Comparison of ENCODE assay signal across 9 cellular contexts in the genomic region with DNA sequence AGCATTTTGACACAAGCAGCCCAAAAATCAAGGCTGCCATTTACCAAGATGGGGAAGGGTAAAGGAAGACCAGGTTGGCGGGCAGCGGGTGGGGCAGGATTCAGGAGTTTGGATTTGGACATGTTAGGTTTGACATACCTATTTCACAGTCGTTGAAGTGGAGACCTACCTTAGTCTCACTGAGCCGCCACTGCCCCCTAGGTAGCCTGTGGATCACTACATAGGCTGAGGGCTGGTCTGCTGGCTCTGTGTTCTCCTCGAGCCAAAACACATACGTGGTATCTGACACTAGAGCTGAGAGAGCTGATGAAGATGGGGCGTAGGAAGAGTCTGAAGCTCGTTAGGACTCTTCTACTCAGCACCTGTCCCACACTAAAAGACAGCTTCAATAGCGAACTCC.
DNase-seq lines count a peak whose midpoint lies in the region; ATAC-seq and TF ChIP-seq lines count a peak whose summit lies in the region.
"Had no signal": no experiment of that assay in that cellular context is flagged by ENCODE, and none has a peak within 500 bp of the region (broad histone marks: within the 10 kb centered on the region; RNA-seq: fewer than 3 reads in every experiment).

No MANE protein-coding gene starts in this region.

- H3K9ac ChIP-seq in OCI-LY1 (ENCODE audit: low read length) = no peak overlapping the region
- H3K9ac ChIP-seq in endodermal cell (ENCODE audit: extremely low read depth, low read length, poor library complexity, severe bottlenecking) = no peak overlapping the region

- no peaks in the 10 kb centered on the region for H3F3A ChIP-seq in OCI-LY1 (ENCODE audit: insufficient read depth, low read length)

- DNase-seq in activated CD8-positive, alpha-beta memory T cell treated with anti-CD3 and anti-CD28 coated beads, Interleukin-2, amount 10 ng/mL, durations not matched to agents 7 days and 5 days = peak; percentile 51
- DNase-seq in activated CD8-positive, alpha-beta memory T cell treated with anti-CD3 and anti-CD28 coated beads, Interleukin-2, amount 50 U/mL, for 4 hours = no peak
- DNase-seq in endodermal cell (peak; percentile 90), G401 (ENCODE audit: low spot score) (no peak), NCI-H1694 (lab: John Stamatoyannopoulos, UW) (no peak), NCI-H748 (lab: John Stamatoyannopoulos, UW; ENCODE audit: unreplicated experiment) (no peak)
- DNase-seq in stimulated activated effector memory CD8-positive, alpha-beta T cell treated with anti-CD3 and anti-CD28 coated beads, Interleukin-12 subunit alpha, Interleukin-12 subunit beta, amount 100 ng/mL, for 72 hours (ENCODE audit: low spot score in 2 of 2) = no peak
- DNase-seq: C1 segment of cervical spinal cord had no signal

- no peaks in the 10 kb centered on the region for H4K20me1 ChIP-seq in OCI-LY1 (ENCODE audit: insufficient read depth, low read length)

- H3K36me3 Mint-ChIP-seq in activated CD8-positive, alpha-beta memory T cell treated with anti-CD3 and anti-CD28 coated beads, Interleukin-2, amount 10 ng/mL, durations not matched to agents 7 days and 5 days = peaks cover 29% of the 10 kb centered on the region
- peaks cover 46% of the 10 kb centered on the region for H3K36me3 Mint-ChIP-seq in endodermal cell (ENCODE audit: low read depth)
- H3K36me3 Mint-ChIP-seq in stimulated activated effector memory CD8-positive, alpha-beta T cell treated with anti-CD3 and anti-CD28 coated beads, Interleukin-12 subunit alpha, Interleukin-12 subunit beta, amount 100 ng/mL, for 72 hours = peaks cover 81% of the 10 kb centered on the region

- peaks cover 18% of the 10 kb centered on the region for H3K4me1 Mint-ChIP-seq in activated CD8-positive, alpha-beta memory T cell treated with anti-CD3 and anti-CD28 coated beads, Interleukin-2, amount 10 ng/mL, durations not matched to agents 7 days and 5 days
- peaks cover 20% of the 10 kb centered on the region for H3K4me1 Mint-ChIP-seq in endodermal cell
- H3K4me1 Mint-ChIP-seq in stimulated activated effector memory CD8-positive, alpha-beta T cell treated with anti-CD3 and anti-CD28 coated beads, Interleukin-12 subunit alpha, Interleukin-12 subunit beta, amount 100 ng/mL, for 72 hours = no peaks in the 10 kb centered on the region

- H3K27me3 ChIP-seq in OCI-LY1 (ENCODE audit: insufficient read depth, low read length) (no peaks in the 10 kb centered on the region), endodermal cell (ENCODE audit: control insufficient read depth, insufficient read depth, low read length, poor library complexity, severe bottlenecking) (no peaks in the 10 kb centered on the region)

- WGBS in endodermal cell (ENCODE audit: insufficient coverage in 1 of 2, insufficient read length in 1 of 2), 2 experiments = 86 to 93% methylated on average over 9 of the region's 9 CpGs

- no peaks in the 10 kb centered on the region for H3K9me3 Mint-ChIP-seq in activated CD8-positive, alpha-beta memory T cell treated with anti-CD3 and anti-CD28 coated beads, Interleukin-2, amount 10 ng/mL, durations not matched to agents 7 days and 5 days (ENCODE audit: low read depth)
- no peaks in the 10 kb centered on the region for H3K9me3 Mint-ChIP-seq in endodermal cell
- no peaks in the 10 kb centered on the region for H3K9me3 Mint-ChIP-seq in stimulated activated effector memory CD8-positive, alpha-beta T cell treated with anti-CD3 and anti-CD28 coated beads, Interleukin-12 subunit alpha, Interleukin-12 subunit beta, amount 100 ng/mL, for 72 hours

- peak; percentile 70 for ATAC-seq in activated CD8-positive, alpha-beta memory T cell treated with anti-CD3 and anti-CD28 coated beads, Interleukin-2, amount 10 ng/mL, durations not matched to agents 7 days and 5 days
- peak; percentile 60 for ATAC-seq in stimulated activated effector memory CD8-positive, alpha-beta T cell treated with anti-CD3 and anti-CD28 coated beads, Interleukin-12 subunit alpha, Interleukin-12 subunit beta, amount 100 ng/mL, for 72 hours

- no peak overlapping the region for H2AFZ ChIP-seq in OCI-LY1 (ENCODE audit: low read length)

- H3K27ac ChIP-seq in OCI-LY1 (ENCODE audit: low read depth, low read length, poor library complexity, severe bottlenecking) = no peak overlapping the region
- H3K27ac ChIP-seq in endodermal cell (ENCODE audit: low read depth, low read length) = no peak overlapping the region

- H3K4me3 Mint-ChIP-seq in activated CD8-positive, alpha-beta memory T cell treated with anti-CD3 and anti-CD28 coated beads, Interleukin-2, amount 10 ng/mL, durations not matched to agents 7 days and 5 days = no peak overlapping the region
- H3K4me3 Mint-ChIP-seq in endodermal cell = no peak overlapping the region
- H3K4me3 Mint-ChIP-seq in stimulated activated effector memory CD8-positive, alpha-beta T cell treated with anti-CD3 and anti-CD28 coated beads, Interleukin-12 subunit alpha, Interleukin-12 subunit beta, amount 100 ng/mL, for 72 hours = no peak overlapping the region

- no peaks in the 10 kb centered on the region for H3K9me2 ChIP-seq in OCI-LY1 (ENCODE audit: low read depth, low read length)

- no peaks in the 10 kb centered on the region for H3K27me3 Mint-ChIP-seq in activated CD8-positive, alpha-beta memory T cell treated with anti-CD3 and anti-CD28 coated beads, Interleukin-2, amount 10 ng/mL, durations not matched to agents 7 days and 5 days
- no peaks in the 10 kb centered on the region for H3K27me3 Mint-ChIP-seq in endodermal cell (ENCODE audit: insufficient read depth)

- peak overlapping the region; percentile 15 for H3K27ac Mint-ChIP-seq in activated CD8-positive, alpha-beta memory T cell treated with anti-CD3 and anti-CD28 coated beads, Interleukin-2, amount 10 ng/mL, durations not matched to agents 7 days and 5 days
- no peak overlapping the region for H3K27ac Mint-ChIP-seq in endodermal cell
- H3K27ac Mint-ChIP-seq in stimulated activated effector memory CD8-positive, alpha-beta T cell treated with anti-CD3 and anti-CD28 coated beads, Interleukin-12 subunit alpha, Interleukin-12 subunit beta, amount 100 ng/mL, for 72 hours = no peak overlapping the region

- H3K36me3 ChIP-seq in OCI-LY1 (ENCODE audit: insufficient read depth, low read length) (peaks cover 16% of the 10 kb centered on the region; the same call in 1 of the 2 replicates), endodermal cell (ENCODE audit: control insufficient read depth, insufficient read depth, low read length) (peaks cover 79% of the 10 kb centered on the region)

- TF ChIP-seq CTCF in OCI-LY1 (IDR thresholded peaks at IDR 0.05; ENCODE audit: low read length) (peak; percentile 80), endodermal cell (conservative IDR thresholded peaks at IDR 0.05) (peak; percentile 78)

- no peaks in the 10 kb centered on the region for H3K79me2 ChIP-seq in OCI-LY1 (ENCODE audit: insufficient read depth, low read length)

- CTCF ChIA-PET in activated CD8-positive, alpha-beta memory T cell treated with anti-CD3 and anti-CD28 coated beads, Interleukin-2, amount 10 ng/mL, durations not matched to agents 7 days and 5 days (lab: Charles Lee) = interaction anchor here (0.9 to 2.8 kb wide), 3 partner anchors 75 to 117 kb away, joined by 3 to 10 read pairs (median 7); no protein-coding TSS in a partner anchor

- in situ Hi-C loops in G401 (cut with HindIII; ENCODE audit: low sequenced_read_pairs) = no loop called here

- H3K9me3 ChIP-seq in OCI-LY1 (ENCODE audit: low read length) (no peaks in the 10 kb centered on the region), endodermal cell (ENCODE audit: control insufficient read depth, low read length) (no peaks in the 10 kb centered on the region)

- H3K4me1 ChIP-seq in OCI-LY1 (ENCODE audit: insufficient read depth, low read length, severe bottlenecking) (peaks cover 7% of the 10 kb centered on the region), endodermal cell (ENCODE audit: control insufficient read depth, insufficient read depth, low read length) (peaks cover 13% of the 10 kb centered on the region)

- H3K4me2 ChIP-seq in OCI-LY1 (ENCODE audit: low read length) = no peak overlapping the region

- H3K4me3 ChIP-seq in OCI-LY1 (ENCODE audit: low read depth, low read length, poor library complexity, severe bottlenecking) (no peak overlapping the region), endodermal cell (ENCODE audit: low read length) (no peak overlapping the region)

Comparison
In these comparisons a context has a peak if more than half of its experiments do, and no peak if none do; other contexts are left out.
1. DNase-seq: peak in activated CD8-positive, alpha-beta memory T cell treated with anti-CD3 and anti-CD28 coated beads, Interleukin-2, amount 10 ng/mL, durations not matched to agents 7 days and 5 days (single experiment) and endodermal cell (single experiment); none in activated CD8-positive, alpha-beta memory T cell treated with anti-CD3 and anti-CD28 coated beads, Interleukin-2, amount 50 U/mL, for 4 hours (single experiment), stimulated activated effector memory CD8-positive, alpha-beta T cell treated with anti-CD3 and anti-CD28 coated beads, Interleukin-12 subunit alpha, Interleukin-12 subunit beta, amount 100 ng/mL, for 72 hours (0 of 2), G401 (single experiment), NCI-H1694 (single experiment) and NCI-H748 (single experiment).